Comparison of ENCODE assay signal across 19 cellular contexts in the genomic region with DNA sequence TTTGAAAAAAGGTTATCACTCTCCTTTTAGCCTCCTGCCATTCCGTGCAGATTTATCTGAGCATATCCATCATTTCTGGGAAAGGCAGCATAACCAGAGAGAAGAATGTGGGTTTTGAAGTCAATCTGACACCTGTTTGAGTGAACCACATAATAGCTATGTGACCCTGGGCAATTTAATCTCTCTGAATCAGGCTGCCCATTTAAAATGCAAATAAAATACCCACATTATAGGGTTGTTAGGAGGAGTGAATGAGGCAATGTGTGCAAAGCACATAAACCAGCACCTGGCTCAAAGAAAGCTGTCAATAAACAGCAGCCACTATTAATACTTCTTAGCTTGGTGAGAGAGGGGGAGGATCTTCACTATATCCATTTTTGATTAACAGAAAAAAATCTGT.
DNase-seq lines count a peak whose midpoint lies in the region; ATAC-seq, FAIRE-seq and TF ChIP-seq lines count a peak whose summit lies in the region.
"Had no signal": no experiment of that assay in that cellular context is flagged by ENCODE, and none has a peak within 500 bp of the region (broad histone marks: within the 10 kb centered on the region; RNA-seq: fewer than 3 reads in every experiment).

No MANE protein-coding gene starts in this region.

- no peak overlapping the region for H3K27ac ChIP-seq in kidney (ENCODE audit: low read depth in 2 of 2, low read length in 2 of 2)
- H3K27ac ChIP-seq: gastrocnemius medialis, parathyroid adenoma, SJSA1 had no signal

- intact Hi-C loops in kidney (cut with DNase I) = no loop called here

- ATAC-seq in GM18907 (IDR thresholded peaks at IDR 0.05; ENCODE audit: unreplicated experiment) = no peak
- ATAC-seq: CD8-positive, alpha-beta T cell; gastrocnemius medialis; naive thymus-derived CD8-positive, alpha-beta T cell; stimulated activated naive CD8-positive, alpha-beta T cell treated with anti-CD3 and anti-CD28 coated beads, Interleukin-15, amount 100 ng/mL, for 72 hours had no signal

- DNase-seq in HAP-1 (ENCODE audit: low spot score in 2 of 2) = peak; percentile 17 to 72
- DNase-seq in NCI-H1092 treated with DMSO at 0.1 percent for 48 hours (lab: John Stamatoyannopoulos, UW) = peak; percentile 78
- peak; percentile 95 for DNase-seq in NCI-H2107 treated with DMSO at 0.1 percent for 48 hours (lab: John Stamatoyannopoulos, UW; ENCODE audit: unreplicated experiment)
- peak; percentile 31 for DNase-seq in astrocyte of the hippocampus (ENCODE audit: low read depth, low spot score)
- DNase-seq in occipital lobe (lab: John Stamatoyannopoulos, UW) = no peak
- DNase-seq in kidney = no peak
- no peak for DNase-seq in SKM-1 (lab: John Stamatoyannopoulos, UW; ENCODE audit: unreplicated experiment)
- DNase-seq: activated CD4-positive, alpha-beta memory T cell treated with anti-CD3 and anti-CD28 coated beads for 36 hours; activated naive CD4-positive, alpha-beta T cell; anterior cingulate cortex; CD8-positive, alpha-beta T cell; gastrocnemius medialis; mesenchymal stem cell; naive thymus-derived CD8-positive, alpha-beta T cell; stimulated activated CD4-positive, alpha-beta T cell treated with anti-CD3 and anti-CD28 coated beads, Interleukin-2, amount 100 ng/mL, for 24 hours; stimulated activated naive CD8-positive, alpha-beta T cell treated with anti-CD3 and anti-CD28 coated beads, Interleukin-15, amount 100 ng/mL, for 72 hours had no signal

- TF ChIP-seq CTCF in kidney (IDR thresholded peaks at IDR 0.05; ENCODE audit: borderline replicate concordance, extremely low read depth, insufficient read depth) = no peak

- no peak overlapping the region for H3K9ac ChIP-seq in kidney (ENCODE audit: low read length in 2 of 2)
- H3K9ac ChIP-seq: parathyroid adenoma had no signal

- H3K4me3 ChIP-seq in HAP-1 = no peak overlapping the region
- H3K4me3 ChIP-seq in kidney (ENCODE audit: low read length in 2 of 2) = no peak overlapping the region
- H3K4me3 ChIP-seq: gastrocnemius medialis, SJSA1 had no signal

- in situ Hi-C loops in HAP-1 (cut with MboI; ENCODE audit: low sequenced_read_pairs) = no loop called here

- H3K36me3 ChIP-seq in HAP-1 (replicated peaks) (peaks cover 10% of the 10 kb centered on the region), kidney (ENCODE audit: control insufficient read depth in 1 of 2, insufficient read depth in 2 of 2, low read length in 2 of 2) (peaks cover 12 to 13% of the 10 kb centered on the region in 2 donors)

- no peaks in the 10 kb centered on the region for H3K27me3 ChIP-seq in HAP-1 (ENCODE audit: low read depth)
- H3K27me3 ChIP-seq: gastrocnemius medialis, SJSA1 had no signal

- no peak for FAIRE-seq in kidney (lab: Jason Lieb, UNC)

- H3K9me3 ChIP-seq in HAP-1 (no peaks in the 10 kb centered on the region), kidney (ENCODE audit: control insufficient read depth in 1 of 2, low read length in 2 of 2) (no peaks in the 10 kb centered on the region)
- H3K9me3 ChIP-seq: gastrocnemius medialis, SJSA1 had no signal

- H3K4me1 ChIP-seq in HAP-1 (peaks cover 22% of the 10 kb centered on the region), kidney (ENCODE audit: control insufficient read depth in 1 of 2, insufficient read depth in 1 of 2, low read depth in 1 of 2, low read length in 2 of 2) (no peaks in the 10 kb centered on the region)
- H3K4me1 ChIP-seq: gastrocnemius medialis, parathyroid adenoma, SJSA1 had no signal

Comparison
In these comparisons a context has a peak if more than half of its experiments do, and no peak if none do; other contexts are left out.
1. DNase-seq: peak in HAP-1 (2 of 2), NCI-H1092 treated with DMSO at 0.1 percent for 48 hours (single experiment), NCI-H2107 treated with DMSO at 0.1 percent for 48 hours (single experiment) and astrocyte of the hippocampus (single experiment); none in occipital lobe (single experiment), kidney (single experiment) and SKM-1 (single experiment).